ENCODE assay signal across 14 cellular contexts in genomic region chr11:19864141-19865120, GRCh38.
DNase-seq lines count a peak whose midpoint lies in the region; ATAC-seq and TF ChIP-seq lines count a peak whose summit lies in the region.
"Had no signal": no experiment of that assay in that cellular context is flagged by ENCODE, and none has a peak within 500 bp of the region (broad histone marks: within the 10 kb centered on the region; RNA-seq: fewer than 3 reads in every experiment).

No MANE protein-coding gene starts in this region.

- peaks cover 37% of the 10 kb centered on the region for H3K4me1 ChIP-seq in ACC112 (ENCODE audit: control insufficient read depth, insufficient read depth, low read length, unreplicated experiment)

- H3K27ac ChIP-seq in ACC112 (ENCODE audit: low read depth, low read length) = 0 out of 2 replicates have a peak overlapping the region, but pooled peaks have one; percentile 1
- H3K27ac ChIP-seq: vagina had no signal

- no peak for ATAC-seq in HG03460 (IDR thresholded peaks at IDR 0.05; ENCODE audit: unreplicated experiment)

- no peak overlapping the region for H2AFZ ChIP-seq in ACC112 (ENCODE audit: low read length, unreplicated experiment)

- peak; percentile 23 for DNase-seq in NCI-H1048 (lab: John Stamatoyannopoulos, UW)
- peak; percentile 14 for DNase-seq in choroid plexus epithelial cell (ENCODE audit: low read depth)
- peak; percentile 66 to 71 for DNase-seq in lung microvascular endothelial cell (ENCODE audit: low read depth in 2 of 2)
- no peak for DNase-seq in SIG-M5 treated with dmso at 0.1 percent for 504 hours (lab: John Stamatoyannopoulos, UW; ENCODE audit: unreplicated experiment)
- DNase-seq in GM19240 (ENCODE audit: insufficient read length, low spot score) = no peak
- DNase-seq in AG20443 (ENCODE audit: low spot score) = no peak
- DNase-seq: activated CD4-positive, alpha-beta memory T cell treated with anti-CD3 and anti-CD28 coated beads for 36 hours; activated naive CD4-positive, alpha-beta T cell treated with Interleukin-2 at 50 U/mL for 16 hours; heart right ventricle; midbrain; stimulated activated CD8-positive, alpha-beta memory T cell treated with anti-CD3 and anti-CD28 coated beads, Interleukin-4, amount 100 ng/mL, for 48 hours had no signal

- H3K4me3 ChIP-seq in ACC112 (ENCODE audit: low read depth, low read length) (no peak overlapping the region), choroid plexus epithelial cell (ENCODE audit: low read depth, low read length) (no peak overlapping the region)
- H3K4me3 ChIP-seq: heart right ventricle, vagina had no signal

- peaks cover 20% of the 10 kb centered on the region for H3K36me3 ChIP-seq in ACC112 (ENCODE audit: insufficient read depth, low read length)
- H3K36me3 ChIP-seq: heart right ventricle, vagina had no signal

- peaks cover 77% of the 10 kb centered on the region for H3K79me2 ChIP-seq in ACC112 (ENCODE audit: control insufficient read depth, insufficient read depth, low read length, unreplicated experiment)

- no peaks in the 10 kb centered on the region for H3K27me3 ChIP-seq in ACC112 (ENCODE audit: insufficient read depth, low read length)
- H3K27me3 ChIP-seq: heart right ventricle, vagina had no signal

- no peak for TF ChIP-seq CTCF in choroid plexus epithelial cell (conservative IDR thresholded peaks at IDR 0.05; ENCODE audit: low read depth, low read length)

Comparison
In these comparisons a context has a peak if more than half of its experiments do, and no peak if none do; other contexts are left out.
1. DNase-seq: peak in NCI-H1048 (single experiment), choroid plexus epithelial cell (single experiment) and lung microvascular endothelial cell (2 of 2); none in SIG-M5 treated with dmso at 0.1 percent for 504 hours (single experiment), GM19240 (single experiment) and AG20443 (single experiment).